ENCODE assay signal across 8 cellular contexts in genomic region chr7:130141161-130141857, GRCh38.
DNase-seq lines count a peak whose midpoint lies in the region; ATAC-seq and TF ChIP-seq lines count a peak whose summit lies in the region.

No MANE protein-coding gene starts in this region.

- no peaks in the 10 kb centered on the region for H4K20me1 ChIP-seq in GM23338 (replicated peaks; ENCODE audit: insufficient read depth)

- H3K36me3 Mint-ChIP-seq in CD8-positive, alpha-beta memory T cell, result peaks cover 0 to 20% (median 9%) of the 10 kb centered on the region in 3 donors
- H3K36me3 Mint-ChIP-seq in GM23338 (ENCODE audit: low read depth) (no peaks in the 10 kb centered on the region), WTC11 (no peaks in the 10 kb centered on the region; the same call in none of the 2 replicates)

- H3K9me3 Mint-ChIP-seq in CD8-positive, alpha-beta memory T cell, result no peaks in the 10 kb centered on the region
- H3K9me3 Mint-ChIP-seq in GM23338 (no peaks in the 10 kb centered on the region), WTC11 (no peaks in the 10 kb centered on the region)

- H3K27ac ChIP-seq in CD8-positive, alpha-beta memory T cell (ENCODE audit: low read depth, low read length), result peak overlapping the region; percentile 67
- H3K27ac ChIP-seq in GM23338 (ENCODE audit: low read depth) (no peak overlapping the region), dorsolateral prefrontal cortex (peak overlapping the region in 58 of 59 donors; percentile 75 to 100 (median 96))

- CTCF ChIA-PET in CD8-positive, alpha-beta memory T cell (lab: Charles Lee), result interaction anchor here (0.9 kb wide), 1 partner anchor 15 kb away, joined by 3 read pairs; no protein-coding TSS in a partner anchor
- CTCF ChIA-PET in WTC11 (lab: Charles Lee), result interaction anchor here (0.7 to 1.6 kb wide), 6 partner anchors 10 to 617 kb away, joined by 3 to 7 read pairs (median 4); partner anchors contain the start of gene KLHDC10

- H3K36me3 ChIP-seq in CD8-positive, alpha-beta memory T cell (ENCODE audit: insufficient read depth, low read length), result no peaks in the 10 kb centered on the region
- no peaks in the 10 kb centered on the region for H3K36me3 ChIP-seq in GM23338 (ENCODE audit: insufficient read depth)

- peak overlapping the region in 4 of 8 donors; percentile 23 to 85 (median 56) for H3K27ac Mint-ChIP-seq in CD8-positive, alpha-beta memory T cell
- H3K27ac Mint-ChIP-seq in GM23338 (peak overlapping the region; percentile 89), WTC11 (peak overlapping the region; percentile 92)

- no peaks in the 10 kb centered on the region for H3K27me3 ChIP-seq in CD8-positive, alpha-beta memory T cell (ENCODE audit: insufficient read depth, low read length, poor library complexity, severe bottlenecking)
- H3K27me3 ChIP-seq in GM23338 (ENCODE audit: insufficient read depth), result peaks cover 22% of the 10 kb centered on the region
- no peaks in the 10 kb centered on the region for H3K27me3 ChIP-seq in dorsolateral prefrontal cortex

- POLR2A ChIA-PET in CD8-positive, alpha-beta memory T cell (lab: Charles Lee), result no interaction called here
- POLR2A ChIA-PET in WTC11 (lab: Charles Lee), result interaction anchor here (0.6 to 0.8 kb wide), 2 partner anchors 16 to 20 kb away, joined by 3 to 6 read pairs; no protein-coding TSS in a partner anchor

- peak in 2 of 5 donors; percentile 31 to 53 for DNase-seq in CD8-positive, alpha-beta memory T cell
- DNase-seq in GM23338 (ENCODE audit: low spot score) (peak; percentile 97), WTC11 (ENCODE audit: low spot score) (peak; percentile 88), dorsolateral prefrontal cortex (peak; percentile 47 to 95 (median 83)), left colon (peak; percentile 80 to 83), DMS114 treated with DMSO at 0.1 percent for 48 hours (lab: John Stamatoyannopoulos, UW; ENCODE audit: unreplicated experiment) (no peak), foreskin melanocyte (no peak)
- DNase-seq in stimulated activated CD4-positive, alpha-beta T cell treated with anti-CD3 and anti-CD28 coated beads, Interleukin-12 subunit alpha, Interleukin-12 subunit beta, amount 100 ng/mL, for 24 hours (ENCODE audit: low read depth in 2 of 2), result peak; percentile 19 to 24

- no peaks in the 10 kb centered on the region for H3K9me3 ChIP-seq in CD8-positive, alpha-beta memory T cell (ENCODE audit: low read length)

- no peaks in the 10 kb centered on the region for H3K79me2 ChIP-seq in GM23338 (replicated peaks; ENCODE audit: insufficient read depth)

- H3K4me1 Mint-ChIP-seq in CD8-positive, alpha-beta memory T cell, result peaks cover 8 to 21% (median 21%) of the 10 kb centered on the region in 3 donors
- peaks cover 32% of the 10 kb centered on the region for H3K4me1 Mint-ChIP-seq in GM23338
- peaks cover 23% of the 10 kb centered on the region for H3K4me1 Mint-ChIP-seq in WTC11

- ATAC-seq in GM23338 (peak; percentile 85), WTC11 (peak; percentile 86), left colon (peak; percentile 87)

- H3F3A ChIP-seq in GM23338 (replicated peaks; ENCODE audit: low read depth), result 0 out of 2 replicates have a peak, but pooled peaks cover 3% of the 10 kb centered on the region

- H3K4me3 Mint-ChIP-seq in CD8-positive, alpha-beta memory T cell, result peak overlapping the region; percentile 40 to 81 (median 70)
- H3K4me3 Mint-ChIP-seq in GM23338, result peak overlapping the region; percentile 71
- peak overlapping the region; percentile 60 for H3K4me3 Mint-ChIP-seq in WTC11

- peak overlapping the region; percentile 90 for H3K4me2 ChIP-seq in GM23338

- peaks cover 23% of the 10 kb centered on the region for H3K4me1 ChIP-seq in CD8-positive, alpha-beta memory T cell (ENCODE audit: insufficient read depth, low read length)
- peaks cover 5% of the 10 kb centered on the region; the same call in 1 of the 2 replicates for H3K4me1 ChIP-seq in GM23338 (ENCODE audit: insufficient read depth)

- intact Hi-C loops in dorsolateral prefrontal cortex (cut with DNase I) (no loop called here), left colon (cut with DNase I, micrococcal nuclease) (no loop called here)

- H3K4me3 ChIP-seq in CD8-positive, alpha-beta memory T cell (ENCODE audit: low read length), result peak overlapping the region; percentile 57
- H3K4me3 ChIP-seq in GM23338 (peak overlapping the region; percentile 68), dorsolateral prefrontal cortex (peak overlapping the region in 58 of 59 donors; percentile 22 to 70 (median 56))

- peaks cover 0 to 1% of the 10 kb centered on the region in 2 donors for H3K27me3 Mint-ChIP-seq in CD8-positive, alpha-beta memory T cell
- H3K27me3 Mint-ChIP-seq in GM23338 (ENCODE audit: insufficient read depth, low read depth, poor library complexity), result peaks cover 11% of the 10 kb centered on the region
- peaks cover 9% of the 10 kb centered on the region for H3K27me3 Mint-ChIP-seq in WTC11 (ENCODE audit: low read depth)

- no peaks in the 10 kb centered on the region for H3K9me2 ChIP-seq in GM23338 (ENCODE audit: insufficient read depth)

- H2AFZ ChIP-seq in GM23338, result peak overlapping the region; percentile 95

- TF ChIP-seq CTCF in GM23338 (conservative IDR thresholded peaks at IDR 0.05; ENCODE audit: low read depth in 2 of 2) (no peak), WTC11 (IDR thresholded peaks at IDR 0.05) (no peak), dorsolateral prefrontal cortex (IDR thresholded peaks at IDR 0.05 in 54 of 56, conservative IDR thresholded peaks at IDR 0.05 in 2 of 56; ENCODE audit: low read depth in 1 of 56, partially characterized antibody in 56 of 56) (peak in 2 of 56 donors; percentile 10 to 15)

TF ChIP-seq in GM23338, 12 proteins besides CTCF, POLR2A, EP300 and RAD21:
- TF ChIP-seq JUNB (IDR thresholded peaks at IDR 0.05; ENCODE audit: unreplicated experiment) (peak; percentile 51), POLR2AphosphoS5 (IDR thresholded peaks at IDR 0.05; ENCODE audit: low read depth) (peak; percentile 65; the same call in 1 of the 2 replicates), REST (IDR thresholded peaks at IDR 0.05; ENCODE audit: unreplicated experiment) (no peak), CREB1 (CRISPR knock-in tag; IDR thresholded peaks at IDR 0.05; ENCODE audit: low read depth) (no peak)

TF ChIP-seq in WTC11, 78 proteins besides CTCF, POLR2A, EP300 and RAD21 (continues in another document):
- TF ChIP-seq ZMAT4 (CRISPR knock-in tag; IDR thresholded peaks at IDR 0.05) (no peak), CREB1 (CRISPR knock-in tag; IDR thresholded peaks at IDR 0.05) (0 out of 2 replicates have a peak, but pooled peaks have one; percentile 50), CBFB (CRISPR knock-in tag; IDR thresholded peaks at IDR 0.05; ENCODE audit: low read depth) (no peak), ZNF512 (CRISPR knock-in tag; IDR thresholded peaks at IDR 0.05; ENCODE audit: borderline replicate concordance) (no peak), E2F5 (CRISPR knock-in tag; IDR thresholded peaks at IDR 0.05) (peak; percentile 31; the same call in 1 of the 2 replicates), TEAD1 (CRISPR knock-in tag; IDR thresholded peaks at IDR 0.05) (no peak), NR3C1 (CRISPR knock-in tag; conservative IDR thresholded peaks at IDR 0.05; ENCODE audit: low read depth) (no peak), HMGXB4 (CRISPR knock-in tag; IDR thresholded peaks at IDR 0.05) (no peak; the same call in 1 of the 2 replicates), FOXK1 (CRISPR knock-in tag; IDR thresholded peaks at IDR 0.05) (peak; percentile 77; the same call in 1 of the 2 replicates), MYBL2 (CRISPR knock-in tag; IDR thresholded peaks at IDR 0.05) (no peak), MAX (CRISPR knock-in tag; IDR thresholded peaks at IDR 0.05) (peak; percentile 36; the same call in 1 of the 2 replicates), NR1H2 (CRISPR knock-in tag; IDR thresholded peaks at IDR 0.05) (no peak), RELA (CRISPR knock-in tag; IDR thresholded peaks at IDR 0.05; ENCODE audit: borderline replicate concordance) (no peak)

Comparison
In these comparisons a context has a peak if more than half of its experiments do, and no peak if none do; other contexts are left out.
1. DNase-seq: peak in GM23338 (single experiment), WTC11 (single experiment), dorsolateral prefrontal cortex (10 of 10), left colon (2 of 2) and stimulated activated CD4-positive, alpha-beta T cell treated with anti-CD3 and anti-CD28 coated beads, Interleukin-12 subunit alpha, Interleukin-12 subunit beta, amount 100 ng/mL, for 24 hours (2 of 2); none in DMS114 treated with DMSO at 0.1 percent for 48 hours (single experiment) and foreskin melanocyte (single experiment).
2. Peak in every context shown above with its lines, with median percentiles within 50 percentile points of each other: H3K4me3 ChIP-seq, H3K4me3 Mint-ChIP-seq and ATAC-seq.